In the genomic region with DNA sequence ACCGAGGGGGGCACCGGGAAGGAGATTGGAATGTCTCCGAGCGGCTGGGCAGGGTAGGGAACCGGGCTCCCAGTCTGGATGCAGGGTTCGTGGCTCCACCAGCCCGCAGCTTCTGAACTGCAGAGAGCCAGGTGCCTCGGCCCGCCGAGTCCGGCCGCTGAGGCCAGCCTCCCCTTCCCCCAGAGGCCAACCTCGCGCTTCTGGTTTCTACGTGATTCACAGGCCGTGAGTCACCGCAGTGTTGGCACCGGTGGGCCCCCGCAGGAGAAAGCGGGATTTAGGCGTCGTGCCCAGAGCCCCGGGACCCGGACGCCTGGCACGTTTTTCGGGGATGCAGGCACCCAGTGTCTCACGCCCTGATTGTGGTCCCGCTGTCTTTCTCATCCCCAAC, we compare ENCODE assay signal across 1 cellular context.
TF ChIP-seq lines count a peak whose summit lies in the region.

No MANE protein-coding gene starts in this region.

TF ChIP-seq in H1, 55 proteins besides CTCF, POLR2A, EP300 and RAD21:
- TF ChIP-seq ZNF274 (IDR thresholded peaks at IDR 0.05; ENCODE audit: borderline replicate concordance, extremely low read depth, low read length) (no peak), RNF2 (IDR thresholded peaks at IDR 0.05; ENCODE audit: borderline replicate concordance, low read depth, low read length, missing control alignments, poor library complexity, severe bottlenecking) (no peak), ASH2L (IDR thresholded peaks at IDR 0.05; ENCODE audit: low read length) (no peak), SIN3A (conservative IDR thresholded peaks at IDR 0.05 in 1 of 2, IDR thresholded peaks at IDR 0.05 in 1 of 2; ENCODE audit: low read depth in 1 of 2, low read length in 2 of 2) (no peak), GTF2F1 (IDR thresholded peaks at IDR 0.05; ENCODE audit: borderline replicate concordance, low read depth, low read length) (no peak), CEBPB (IDR thresholded peaks at IDR 0.05; ENCODE audit: low read depth, low read length) (no peak), TBP (IDR thresholded peaks at IDR 0.05; ENCODE audit: low read depth, low read length) (no peak), KDM5A (IDR thresholded peaks at IDR 0.05; ENCODE audit: low read length) (no peak), YY1 (IDR thresholded peaks at IDR 0.05; ENCODE audit: low read depth, low read length) (no peak; the same call in 1 of the 2 replicates), NANOG (IDR thresholded peaks at IDR 0.05; ENCODE audit: insufficient read depth, low read depth, low read length, poor library complexity, severe bottlenecking) (no peak), SP4 (IDR thresholded peaks at IDR 0.05; ENCODE audit: low read length) (no peak), SIX5 (IDR thresholded peaks at IDR 0.05; ENCODE audit: low read depth, low read length) (no peak), JUND (IDR thresholded peaks at IDR 0.05; ENCODE audit: low read length) (0 out of 2 replicates have a peak, but pooled peaks have one; percentile 20), EGR1 (IDR thresholded peaks at IDR 0.05; ENCODE audit: borderline replicate concordance, low read depth, low read length) (no peak), CBX8 (IDR thresholded peaks at IDR 0.05; ENCODE audit: borderline replicate concordance, low read depth, low read length) (no peak), SUZ12 (IDR thresholded peaks at IDR 0.05; ENCODE audit: low read length) (no peak; the same call in 1 of the 2 replicates), POLR2AphosphoS5 (IDR thresholded peaks at IDR 0.05; ENCODE audit: low read depth, low read length) (no peak)
- TF ChIP-seq, protein P1, sequence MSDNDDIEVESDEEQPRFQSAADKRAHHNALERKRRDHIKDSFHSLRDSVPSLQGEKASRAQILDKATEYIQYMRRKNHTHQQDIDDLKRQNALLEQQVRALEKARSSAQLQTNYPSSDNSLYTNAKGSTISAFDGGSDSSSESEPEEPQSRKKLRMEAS (IDR thresholded peaks at IDR 0.05) = peak; percentile 30; the same call in 1 of the 2 replicates
- TF ChIP-seq, protein P2, sequence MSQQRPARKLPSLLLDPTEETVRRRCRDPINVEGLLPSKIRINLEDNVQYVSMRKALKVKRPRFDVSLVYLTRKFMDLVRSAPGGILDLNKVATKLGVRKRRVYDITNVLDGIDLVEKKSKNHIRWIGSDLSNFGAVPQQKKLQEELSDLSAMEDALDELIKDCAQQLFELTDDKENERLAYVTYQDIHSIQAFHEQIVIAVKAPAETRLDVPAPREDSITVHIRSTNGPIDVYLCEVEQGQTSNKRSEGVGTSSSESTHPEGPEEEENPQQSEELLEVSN (IDR thresholded peaks at IDR 0.05) = peak; percentile 77
- TF ChIP-seq, protein P3, sequence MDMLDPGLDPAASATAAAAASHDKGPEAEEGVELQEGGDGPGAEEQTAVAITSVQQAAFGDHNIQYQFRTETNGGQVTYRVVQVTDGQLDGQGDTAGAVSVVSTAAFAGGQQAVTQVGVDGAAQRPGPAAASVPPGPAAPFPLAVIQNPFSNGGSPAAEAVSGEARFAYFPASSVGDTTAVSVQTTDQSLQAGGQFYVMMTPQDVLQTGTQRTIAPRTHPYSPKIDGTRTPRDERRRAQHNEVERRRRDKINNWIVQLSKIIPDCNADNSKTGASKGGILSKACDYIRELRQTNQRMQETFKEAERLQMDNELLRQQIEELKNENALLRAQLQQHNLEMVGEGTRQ (IDR thresholded peaks at IDR 0.05; ENCODE audit: low read length) = no peak
- TF ChIP-seq, protein P4, sequence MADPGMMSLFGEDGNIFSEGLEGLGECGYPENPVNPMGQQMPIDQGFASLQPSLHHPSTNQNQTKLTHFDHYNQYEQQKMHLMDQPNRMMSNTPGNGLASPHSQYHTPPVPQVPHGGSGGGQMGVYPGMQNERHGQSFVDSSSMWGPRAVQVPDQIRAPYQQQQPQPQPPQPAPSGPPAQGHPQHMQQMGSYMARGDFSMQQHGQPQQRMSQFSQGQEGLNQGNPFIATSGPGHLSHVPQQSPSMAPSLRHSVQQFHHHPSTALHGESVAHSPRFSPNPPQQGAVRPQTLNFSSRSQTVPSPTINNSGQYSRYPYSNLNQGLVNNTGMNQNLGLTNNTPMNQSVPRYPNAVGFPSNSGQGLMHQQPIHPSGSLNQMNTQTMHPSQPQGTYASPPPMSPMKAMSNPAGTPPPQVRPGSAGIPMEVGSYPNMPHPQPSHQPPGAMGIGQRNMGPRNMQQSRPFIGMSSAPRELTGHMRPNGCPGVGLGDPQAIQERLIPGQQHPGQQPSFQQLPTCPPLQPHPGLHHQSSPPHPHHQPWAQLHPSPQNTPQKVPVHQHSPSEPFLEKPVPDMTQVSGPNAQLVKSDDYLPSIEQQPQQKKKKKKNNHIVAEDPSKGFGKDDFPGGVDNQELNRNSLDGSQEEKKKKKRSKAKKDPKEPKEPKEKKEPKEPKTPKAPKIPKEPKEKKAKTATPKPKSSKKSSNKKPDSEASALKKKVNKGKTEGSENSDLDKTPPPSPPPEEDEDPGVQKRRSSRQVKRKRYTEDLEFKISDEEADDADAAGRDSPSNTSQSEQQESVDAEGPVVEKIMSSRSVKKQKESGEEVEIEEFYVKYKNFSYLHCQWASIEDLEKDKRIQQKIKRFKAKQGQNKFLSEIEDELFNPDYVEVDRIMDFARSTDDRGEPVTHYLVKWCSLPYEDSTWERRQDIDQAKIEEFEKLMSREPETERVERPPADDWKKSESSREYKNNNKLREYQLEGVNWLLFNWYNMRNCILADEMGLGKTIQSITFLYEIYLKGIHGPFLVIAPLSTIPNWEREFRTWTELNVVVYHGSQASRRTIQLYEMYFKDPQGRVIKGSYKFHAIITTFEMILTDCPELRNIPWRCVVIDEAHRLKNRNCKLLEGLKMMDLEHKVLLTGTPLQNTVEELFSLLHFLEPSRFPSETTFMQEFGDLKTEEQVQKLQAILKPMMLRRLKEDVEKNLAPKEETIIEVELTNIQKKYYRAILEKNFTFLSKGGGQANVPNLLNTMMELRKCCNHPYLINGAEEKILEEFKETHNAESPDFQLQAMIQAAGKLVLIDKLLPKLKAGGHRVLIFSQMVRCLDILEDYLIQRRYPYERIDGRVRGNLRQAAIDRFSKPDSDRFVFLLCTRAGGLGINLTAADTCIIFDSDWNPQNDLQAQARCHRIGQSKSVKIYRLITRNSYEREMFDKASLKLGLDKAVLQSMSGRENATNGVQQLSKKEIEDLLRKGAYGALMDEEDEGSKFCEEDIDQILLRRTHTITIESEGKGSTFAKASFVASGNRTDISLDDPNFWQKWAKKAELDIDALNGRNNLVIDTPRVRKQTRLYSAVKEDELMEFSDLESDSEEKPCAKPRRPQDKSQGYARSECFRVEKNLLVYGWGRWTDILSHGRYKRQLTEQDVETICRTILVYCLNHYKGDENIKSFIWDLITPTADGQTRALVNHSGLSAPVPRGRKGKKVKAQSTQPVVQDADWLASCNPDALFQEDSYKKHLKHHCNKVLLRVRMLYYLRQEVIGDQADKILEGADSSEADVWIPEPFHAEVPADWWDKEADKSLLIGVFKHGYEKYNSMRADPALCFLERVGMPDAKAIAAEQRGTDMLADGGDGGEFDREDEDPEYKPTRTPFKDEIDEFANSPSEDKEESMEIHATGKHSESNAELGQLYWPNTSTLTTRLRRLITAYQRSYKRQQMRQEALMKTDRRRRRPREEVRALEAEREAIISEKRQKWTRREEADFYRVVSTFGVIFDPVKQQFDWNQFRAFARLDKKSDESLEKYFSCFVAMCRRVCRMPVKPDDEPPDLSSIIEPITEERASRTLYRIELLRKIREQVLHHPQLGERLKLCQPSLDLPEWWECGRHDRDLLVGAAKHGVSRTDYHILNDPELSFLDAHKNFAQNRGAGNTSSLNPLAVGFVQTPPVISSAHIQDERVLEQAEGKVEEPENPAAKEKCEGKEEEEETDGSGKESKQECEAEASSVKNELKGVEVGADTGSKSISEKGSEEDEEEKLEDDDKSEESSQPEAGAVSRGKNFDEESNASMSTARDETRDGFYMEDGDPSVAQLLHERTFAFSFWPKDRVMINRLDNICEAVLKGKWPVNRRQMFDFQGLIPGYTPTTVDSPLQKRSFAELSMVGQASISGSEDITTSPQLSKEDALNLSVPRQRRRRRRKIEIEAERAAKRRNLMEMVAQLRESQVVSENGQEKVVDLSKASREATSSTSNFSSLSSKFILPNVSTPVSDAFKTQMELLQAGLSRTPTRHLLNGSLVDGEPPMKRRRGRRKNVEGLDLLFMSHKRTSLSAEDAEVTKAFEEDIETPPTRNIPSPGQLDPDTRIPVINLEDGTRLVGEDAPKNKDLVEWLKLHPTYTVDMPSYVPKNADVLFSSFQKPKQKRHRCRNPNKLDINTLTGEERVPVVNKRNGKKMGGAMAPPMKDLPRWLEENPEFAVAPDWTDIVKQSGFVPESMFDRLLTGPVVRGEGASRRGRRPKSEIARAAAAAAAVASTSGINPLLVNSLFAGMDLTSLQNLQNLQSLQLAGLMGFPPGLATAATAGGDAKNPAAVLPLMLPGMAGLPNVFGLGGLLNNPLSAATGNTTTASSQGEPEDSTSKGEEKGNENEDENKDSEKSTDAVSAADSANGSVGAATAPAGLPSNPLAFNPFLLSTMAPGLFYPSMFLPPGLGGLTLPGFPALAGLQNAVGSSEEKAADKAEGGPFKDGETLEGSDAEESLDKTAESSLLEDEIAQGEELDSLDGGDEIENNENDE (IDR thresholded peaks at IDR 0.05; ENCODE audit: insufficient replicate concordance, low read length) = no peak
